8 cellular contexts compared by ENCODE assay signal in genomic region chr18:63788447-63789096, GRCh38. TPM values are rescaled to one million over a fixed set of nuclear protein-coding genes. Genes with fewer than 3 reads are reported as not detected.
DNase-seq lines count a peak whose midpoint lies in the region; ATAC-seq and TF ChIP-seq lines count a peak whose summit lies in the region.

No MANE protein-coding gene starts in this region.

- H3K79me2 ChIP-seq in HCT116 (ENCODE audit: insufficient read depth, low read length): no peaks in the 10 kb centered on the region
- H3K79me2 ChIP-seq in GM23338 (replicated peaks; ENCODE audit: insufficient read depth): no peaks in the 10 kb centered on the region

- TF ChIP-seq POLR2A in HCT116 (IDR thresholded peaks at IDR 0.05; ENCODE audit: borderline replicate concordance, extremely low read depth, insufficient read depth, insufficient read length): peak; percentile 28

- H3K4me3 Mint-ChIP-seq in chondrocyte (ENCODE audit: unreplicated experiment) (no peak overlapping the region), GM23338 (no peak overlapping the region)

- H3K9me3 Mint-ChIP-seq in chondrocyte (ENCODE audit: low read depth): no peaks in the 10 kb centered on the region
- H3K9me3 Mint-ChIP-seq in GM23338: no peaks in the 10 kb centered on the region

- H3K36me3 ChIP-seq in HCT116 (ENCODE audit: control insufficient read depth in 1 of 2, insufficient read depth in 2 of 2, low read length in 2 of 2) (no peaks in the 10 kb centered on the region), SJCRH30 (no peaks in the 10 kb centered on the region), GM23338 (ENCODE audit: insufficient read depth) (no peaks in the 10 kb centered on the region)

- H3K4me3 ChIP-seq in AG10803 (ENCODE audit: low read length): no peak overlapping the region
- no peak overlapping the region for H3K4me3 ChIP-seq in HCT116 (replicated peaks in 1 of 2; ENCODE audit: low read depth in 1 of 2, low read length in 2 of 2)
- H3K4me3 ChIP-seq in SJCRH30: no peak overlapping the region
- H3K4me3 ChIP-seq in GM23338: no peak overlapping the region

- H3K4me1 ChIP-seq in HCT116 (ENCODE audit: control insufficient read depth in 1 of 2, insufficient read depth in 2 of 2, low read length in 2 of 2) (peaks cover 0 to 16% of the 10 kb centered on the region in 2 experiments; a peak in 2 of 4 replicates), SJCRH30 (no peaks in the 10 kb centered on the region), GM23338 (ENCODE audit: insufficient read depth) (no peaks in the 10 kb centered on the region)

- H3K27me3 Mint-ChIP-seq in chondrocyte (ENCODE audit: low read depth) (no peaks in the 10 kb centered on the region), GM23338 (ENCODE audit: insufficient read depth, low read depth, poor library complexity) (no peaks in the 10 kb centered on the region)

- H3K9me3 ChIP-seq in HCT116 (ENCODE audit: control insufficient read depth in 1 of 2, insufficient read depth in 1 of 2, low read depth in 1 of 2, low read length in 2 of 2): no peaks in the 10 kb centered on the region
- no peaks in the 10 kb centered on the region for H3K9me3 ChIP-seq in SJCRH30 (replicated peaks)

- RAD21 ChIA-PET in HCT116 (lab: Charles Lee; ENCODE audit: low non-redundant PET in 1 of 2, low total read pairs in 2 of 2, uncharacterized antibody in 2 of 2, unreplicated experiment in 2 of 2): no interaction called here

- no peaks in the 10 kb centered on the region for H3F3A ChIP-seq in GM23338 (replicated peaks; ENCODE audit: low read depth)

- H2AFZ ChIP-seq in HCT116 (ENCODE audit: low read depth, low read length, poor library complexity, severe bottlenecking): peak overlapping the region; percentile 67
- no peak overlapping the region for H2AFZ ChIP-seq in GM23338

- POLR2A ChIA-PET in HCT116 (lab: Charles Lee): no interaction called here

- H3K27ac ChIP-seq in HCT116 (ENCODE audit: low read depth, low read length) (no peak overlapping the region), SJCRH30 (no peak overlapping the region), GM23338 (ENCODE audit: low read depth) (no peak overlapping the region)

- H3K36me3 Mint-ChIP-seq in chondrocyte (ENCODE audit: low read depth): no peaks in the 10 kb centered on the region
- H3K36me3 Mint-ChIP-seq in GM23338 (ENCODE audit: low read depth): no peaks in the 10 kb centered on the region

- H3K4me1 Mint-ChIP-seq in chondrocyte (ENCODE audit: low read depth) (peaks cover 9% of the 10 kb centered on the region), GM23338 (no peaks in the 10 kb centered on the region)

- TF ChIP-seq CTCF in AG10803 (conservative IDR thresholded peaks at IDR 0.05; ENCODE audit: low read length) (no peak), HCT116 (IDR thresholded peaks at IDR 0.05 in 2 of 3, conservative IDR thresholded peaks at IDR 0.05 in 1 of 3; ENCODE audit: borderline replicate concordance in 1 of 3, insufficient read depth in 1 of 3, low read depth in 2 of 3, low read length in 2 of 3) (no peak), chondrocyte (IDR thresholded peaks at IDR 0.05) (no peak), GM23338 (conservative IDR thresholded peaks at IDR 0.05; ENCODE audit: low read depth in 2 of 2) (no peak)

- DNase-seq in AG10803 (ENCODE audit: low read depth): peak; percentile 86
- DNase-seq in HCT116 (ENCODE audit: low read depth, low spot score): peak; percentile 68
- peak; percentile 23 to 32 for DNase-seq in SJCRH30
- DNase-seq in chondrocyte (ENCODE audit: low spot score): no peak
- DNase-seq in stimulated activated CD4-positive, alpha-beta T cell treated with anti-CD3 and anti-CD28 coated beads, Interleukin-4, amount 100 ng/mL, for 48 hours (ENCODE audit: low read depth in 2 of 2): peak; percentile 28 to 50
- DNase-seq in NCI-H2171 (lab: John Stamatoyannopoulos, UW): no peak
- DNase-seq in ureter (ENCODE audit: low spot score): no peak
- DNase-seq in GM23338 (ENCODE audit: low spot score): no peak

- H3K4me2 ChIP-seq in HCT116 (ENCODE audit: low read length): peak overlapping the region; percentile 33
- H3K4me2 ChIP-seq in GM23338: no peak overlapping the region

- intact Hi-C loops in HCT116 (cut with micrococcal nuclease): no loop called here

- ATAC-seq in HCT116 (peak; percentile 99), GM23338 (no peak)

- H4K20me1 ChIP-seq in HCT116 (ENCODE audit: insufficient read depth) (no peaks in the 10 kb centered on the region), GM23338 (replicated peaks; ENCODE audit: insufficient read depth) (no peaks in the 10 kb centered on the region)

- no peak overlapping the region for H3K9ac ChIP-seq in HCT116 (ENCODE audit: low read length)

- CTCF ChIA-PET in HCT116 (lab: Charles Lee): no interaction called here

- H3K27ac Mint-ChIP-seq in chondrocyte (ENCODE audit: unreplicated experiment) (peak overlapping the region; percentile 32), GM23338 (no peak overlapping the region)

- no peak for TF ChIP-seq RAD21 in HCT116 (IDR thresholded peaks at IDR 0.05; ENCODE audit: low read depth)

- BruUV-seq in HCT116 (replicated peaks; lab: Mats Ljungman, UMichigan): no TSS peak

- H3K27me3 ChIP-seq in HCT116 (ENCODE audit: insufficient read depth, low read length): no peaks in the 10 kb centered on the region
- no peaks in the 10 kb centered on the region for H3K27me3 ChIP-seq in SJCRH30
- no peaks in the 10 kb centered on the region for H3K27me3 ChIP-seq in GM23338 (ENCODE audit: insufficient read depth)

- H3K9me2 ChIP-seq in HCT116 (ENCODE audit: insufficient read depth) (no peaks in the 10 kb centered on the region), GM23338 (ENCODE audit: insufficient read depth) (no peaks in the 10 kb centered on the region)

TF ChIP-seq in HCT116, 20 proteins besides CTCF, POLR2A, EP300 and RAD21:
- TF ChIP-seq ELF1 (IDR thresholded peaks at IDR 0.05; ENCODE audit: borderline replicate concordance, low read depth) (peak; percentile 44), ATF3 (IDR thresholded peaks at IDR 0.05) (0 out of 2 replicates have a peak, but pooled peaks have one; percentile 11), SP1 (IDR thresholded peaks at IDR 0.05; ENCODE audit: low read depth) (peak; percentile 66), FOSL1 (IDR thresholded peaks at IDR 0.05; ENCODE audit: low read depth) (peak; percentile 94), POLR2AphosphoS5 (IDR thresholded peaks at IDR 0.05; ENCODE audit: low read depth, low read length) (no peak), EZH2 (IDR thresholded peaks at IDR 0.05) (no peak), MAX (IDR thresholded peaks at IDR 0.05) (no peak), YY1 (IDR thresholded peaks at IDR 0.05; ENCODE audit: extremely low read depth, insufficient replicate concordance, low read depth, low read length) (no peak), TCF7L2 (IDR thresholded peaks at IDR 0.05; ENCODE audit: borderline replicate concordance, extremely low read depth, insufficient read depth, insufficient read length) (no peak), EZH2phosphoT487 (IDR thresholded peaks at IDR 0.05; ENCODE audit: borderline replicate concordance) (no peak), CEBPB (IDR thresholded peaks at IDR 0.05; ENCODE audit: low read depth) (no peak), SRF (IDR thresholded peaks at IDR 0.05; ENCODE audit: low read depth) (0 out of 2 replicates have a peak, but pooled peaks have one; percentile 21), CBX3 (IDR thresholded peaks at IDR 0.05; ENCODE audit: low read depth) (peak; percentile 72), JUND (IDR thresholded peaks at IDR 0.05) (peak; percentile 91)

TF ChIP-seq in GM23338, 12 proteins besides CTCF, POLR2A, EP300 and RAD21 (continues in another document):
- no peak for TF ChIP-seq EZH2 (IDR thresholded peaks at IDR 0.05; ENCODE audit: low read depth, unreplicated experiment)
- no peak for TF ChIP-seq EZH2phosphoT487 (IDR thresholded peaks at IDR 0.05; ENCODE audit: unreplicated experiment)
- no peak for TF ChIP-seq POLR2AphosphoS5 (IDR thresholded peaks at IDR 0.05; ENCODE audit: low read depth)
- no peak for TF ChIP-seq STAT1 (IDR thresholded peaks at IDR 0.05; ENCODE audit: unreplicated experiment)
- TF ChIP-seq CREB1 (CRISPR knock-in tag; IDR thresholded peaks at IDR 0.05; ENCODE audit: low read depth): no peak
- TF ChIP-seq NANOG (IDR thresholded peaks at IDR 0.05; ENCODE audit: borderline replicate concordance): no peak
- no peak for TF ChIP-seq ZNF331 (CRISPR knock-in tag; IDR thresholded peaks at IDR 0.05; ENCODE audit: low read depth)
- TF ChIP-seq REST (IDR thresholded peaks at IDR 0.05; ENCODE audit: unreplicated experiment): no peak

RNA-seq across cellular contexts. Expression of gene SERPINB7, which starts 13.4 kb away (rescaled TPM):
- total RNA-seq in HCT116 (2021; ENCODE audit: unreplicated experiment): not detected
- 0.12 and 0.14 TPM in 2 replicates for polyA plus RNA-seq in HCT116 (2012)
- total RNA-seq in SJCRH30 (2014; rRNA removed; shearing (Covaris generic)): not detected in 2 replicates
- not detected in 3 replicates for total RNA-seq in chondrocyte
- not detected for total RNA-seq in ureter
- total RNA-seq in GM23338 (2014; rRNA removed; shearing (Covaris generic)): not detected in 2 replicates
- not detected in 2 replicates for polyA plus RNA-seq in GM23338 (2016; fragmentation: Nextera tagmentation; extraction: Ambion mirVana)

Comparison
In these comparisons a context has a peak if more than half of its experiments do, and no peak if none do; other contexts are left out.
1. DNase-seq: peak in AG10803 (single experiment), HCT116 (single experiment), SJCRH30 (2 of 2) and stimulated activated CD4-positive, alpha-beta T cell treated with anti-CD3 and anti-CD28 coated beads, Interleukin-4, amount 100 ng/mL, for 48 hours (2 of 2); none in chondrocyte (single experiment), NCI-H2171 (single experiment), ureter (single experiment) and GM23338 (single experiment).